Comparison of ENCODE assay signal across 1 cellular context in genomic region chr7:77799078-77799964, GRCh38.
TF ChIP-seq lines count a peak whose summit lies in the region.

No MANE protein-coding gene starts in this region.

TF ChIP-seq in HepG2, 621 proteins besides CTCF, POLR2A, EP300 and RAD21 (continued from another document and continues in another):
- TF ChIP-seq ARID4A (CRISPR knock-in tag; IDR thresholded peaks at IDR 0.05; ENCODE audit: borderline replicate concordance) (peak; percentile 28; the same call in 1 of the 2 replicates), GTF2F1 (IDR thresholded peaks at IDR 0.05; ENCODE audit: low read length) (no peak), MAFF (IDR thresholded peaks at IDR 0.05; ENCODE audit: low read depth, low read length) (no peak), NR3C1 (CRISPR knock-in tag; IDR thresholded peaks at IDR 0.05) (no peak), TSC22D2 (CRISPR knock-in tag; IDR thresholded peaks at IDR 0.05; ENCODE audit: borderline replicate concordance) (peak; percentile 6; the same call in 1 of the 2 replicates), ZNF124 (CRISPR knock-in tag; IDR thresholded peaks at IDR 0.05) (no peak), ZZZ3 (CRISPR knock-in tag; IDR thresholded peaks at IDR 0.05; ENCODE audit: borderline replicate concordance) (no peak), ZNF431 (CRISPR knock-in tag; IDR thresholded peaks at IDR 0.05; ENCODE audit: borderline replicate concordance, low read depth) (0 out of 2 replicates have a peak, but pooled peaks have one; percentile 0), ZNF563 (CRISPR knock-in tag; IDR thresholded peaks at IDR 0.05) (peak; percentile 55; the same call in 1 of the 2 replicates), MLX (CRISPR knock-in tag; IDR thresholded peaks at IDR 0.05) (no peak), ZNF329 (CRISPR knock-in tag; IDR thresholded peaks at IDR 0.05; ENCODE audit: low read depth) (0 out of 2 replicates have a peak, but pooled peaks have one; percentile 41), TBP (CRISPR knock-in tag; IDR thresholded peaks at IDR 0.05) (no peak), LCORL (IDR thresholded peaks at IDR 0.05) (no peak), LCORL (CRISPR knock-in tag; IDR thresholded peaks at IDR 0.05) (0 out of 2 replicates have a peak, but pooled peaks have one; percentile 25), ZNF407 (CRISPR knock-in tag; IDR thresholded peaks at IDR 0.05; ENCODE audit: not compliant biosample characterization) (peak; percentile 29), NR2F2 (IDR thresholded peaks at IDR 0.05; ENCODE audit: borderline replicate concordance, low read depth) (no peak), ATF7-NPFF (CRISPR knock-in tag; IDR thresholded peaks at IDR 0.05; ENCODE audit: low read depth) (peak; percentile 24; the same call in 1 of the 2 replicates), CBX5 (CRISPR knock-in tag; IDR thresholded peaks at IDR 0.05; ENCODE audit: borderline replicate concordance) (no peak), KDM1A (CRISPR knock-in tag; IDR thresholded peaks at IDR 0.05) (no peak), DDIT3 (CRISPR knock-in tag; IDR thresholded peaks at IDR 0.05) (no peak), RNF219 (CRISPR knock-in tag; IDR thresholded peaks at IDR 0.05) (no peak), ZIK1 (CRISPR knock-in tag; IDR thresholded peaks at IDR 0.05; ENCODE audit: borderline replicate concordance, low read depth) (no peak; the same call in 1 of the 2 replicates), KDM5A (IDR thresholded peaks at IDR 0.05; ENCODE audit: borderline replicate concordance, low read length) (0 out of 2 replicates have a peak, but pooled peaks have one; percentile 1), BRD4 (CRISPR knock-in tag; IDR thresholded peaks at IDR 0.05) (no peak), CBX2 (IDR thresholded peaks at IDR 0.05; ENCODE audit: low read depth, low read length) (no peak), CBX2 (CRISPR knock-in tag; IDR thresholded peaks at IDR 0.05; ENCODE audit: low read depth) (peak; percentile 82; the same call in 1 of the 2 replicates), ZNF607 (CRISPR knock-in tag; IDR thresholded peaks at IDR 0.05; ENCODE audit: borderline replicate concordance) (no peak), SATB2 (CRISPR knock-in tag; IDR thresholded peaks at IDR 0.05) (no peak), NFATC3 (CRISPR knock-in tag; IDR thresholded peaks at IDR 0.05) (no peak), ZBTB7B (CRISPR knock-in tag; IDR thresholded peaks at IDR 0.05) (peak; percentile 79), ZNF629 (CRISPR knock-in tag; conservative IDR thresholded peaks at IDR 0.05) (no peak), ZNF160 (CRISPR knock-in tag; IDR thresholded peaks at IDR 0.05) (no peak), KLF6 (CRISPR knock-in tag; IDR thresholded peaks at IDR 0.05) (peak; percentile 72; the same call in 1 of the 2 replicates), SMAD3 (CRISPR knock-in tag; IDR thresholded peaks at IDR 0.05) (no peak), ATRX (CRISPR knock-in tag; IDR thresholded peaks at IDR 0.05; ENCODE audit: borderline replicate concordance) (no peak), ZNF678 (CRISPR knock-in tag; IDR thresholded peaks at IDR 0.05) (no peak), DMTF1 (CRISPR knock-in tag; IDR thresholded peaks at IDR 0.05) (0 out of 2 replicates have a peak, but pooled peaks have one; percentile 34), E2F1 (CRISPR knock-in tag; IDR thresholded peaks at IDR 0.05) (no peak)
